10 cellular contexts compared by ENCODE assay signal in genomic region chr19:48418317-48419064, GRCh38. TPM values are rescaled to one million over a fixed set of nuclear protein-coding genes. Genes with fewer than 3 reads are reported as not detected.
DNase-seq lines count a peak whose midpoint lies in the region; ATAC-seq and TF ChIP-seq lines count a peak whose summit lies in the region.
"Had no signal": no experiment of that assay in that cellular context is flagged by ENCODE, and none has a peak within 500 bp of the region (broad histone marks: within the 10 kb centered on the region; RNA-seq: fewer than 3 reads in every experiment).

No MANE protein-coding gene starts in this region.

- H3K9me3 ChIP-seq in osteoblast (ENCODE audit: low read depth, low read length) = no peaks in the 10 kb centered on the region
- H3K9me3 ChIP-seq: Peyer's patch had no signal

- H3K4me2 ChIP-seq in osteoblast (ENCODE audit: insufficient read depth, low read length) = no peak overlapping the region

- no peaks in the 10 kb centered on the region for H3K36me3 Mint-ChIP-seq in activated CD4-positive, alpha-beta T cell treated with anti-CD3 and anti-CD28 coated beads, Interleukin-2, amount 10 ng/mL, durations not matched to agents 7 days and 5 days (ENCODE audit: low read depth)

- H3K27ac ChIP-seq in osteoblast (ENCODE audit: low read depth, low read length) = no peak overlapping the region
- H3K27ac ChIP-seq: C4-2B, Peyer's patch had no signal

- peak overlapping the region; percentile 71 for H3K27ac Mint-ChIP-seq in activated CD4-positive, alpha-beta T cell treated with anti-CD3 and anti-CD28 coated beads, Interleukin-2, amount 10 ng/mL, durations not matched to agents 7 days and 5 days

- H2AFZ ChIP-seq in osteoblast (ENCODE audit: low read length) = peak overlapping the region; percentile 1

- H3K27me3 Mint-ChIP-seq in activated CD4-positive, alpha-beta T cell treated with anti-CD3 and anti-CD28 coated beads, Interleukin-2, amount 10 ng/mL, durations not matched to agents 7 days and 5 days = peaks cover 30% of the 10 kb centered on the region

- no peak for DNase-seq in activated CD4-positive, alpha-beta T cell treated with anti-CD3 and anti-CD28 coated beads, Interleukin-2, amount 10 ng/mL, durations not matched to agents 7 days and 5 days
- DNase-seq in activated CD4-positive, alpha-beta T cell treated with anti-CD3 and anti-CD28 coated beads, Interleukin-2, amount 50 U/mL, for 1 hour = no peak
- DNase-seq in NB4 (ENCODE audit: low read depth) (peak; percentile 86), amniotic epithelial cell (ENCODE audit: low read depth) (peak; percentile 82), osteoblast (ENCODE audit: insufficient read length, low spot score, missing footprints) (peak; percentile 67), NAMALWA (ENCODE audit: low spot score) (no peak)

- no peaks in the 10 kb centered on the region for H3K9me3 Mint-ChIP-seq in activated CD4-positive, alpha-beta T cell treated with anti-CD3 and anti-CD28 coated beads, Interleukin-2, amount 10 ng/mL, durations not matched to agents 7 days and 5 days

- TF ChIP-seq CTCF in NB4 (IDR thresholded peaks at IDR 0.05; ENCODE audit: low read depth, low read length) = peak; percentile 54
- peak; percentile 23 for TF ChIP-seq CTCF in osteoblast (IDR thresholded peaks at IDR 0.05; ENCODE audit: extremely low read depth, low read depth, low read length)

- no peaks in the 10 kb centered on the region for H3K36me3 ChIP-seq in osteoblast (ENCODE audit: insufficient read depth, low read length)
- H3K36me3 ChIP-seq: Peyer's patch had no signal

- no peak for ATAC-seq in HG02870 (IDR thresholded peaks at IDR 0.05; ENCODE audit: unreplicated experiment)
- no peak for ATAC-seq in HG02938 (IDR thresholded peaks at IDR 0.05; ENCODE audit: unreplicated experiment)

- H3K4me1 Mint-ChIP-seq in activated CD4-positive, alpha-beta T cell treated with anti-CD3 and anti-CD28 coated beads, Interleukin-2, amount 10 ng/mL, durations not matched to agents 7 days and 5 days = peaks cover 34% of the 10 kb centered on the region

- H3K4me1 ChIP-seq in osteoblast (ENCODE audit: insufficient read depth, low read length) = peaks cover 5% of the 10 kb centered on the region

- no peaks in the 10 kb centered on the region for H3K79me2 ChIP-seq in osteoblast (ENCODE audit: insufficient read depth, low read length)

- no peak for TF ChIP-seq POLR2A in NB4 (IDR thresholded peaks at IDR 0.05; ENCODE audit: extremely low read depth, insufficient read length)

- CTCF ChIA-PET in activated CD4-positive, alpha-beta T cell treated with anti-CD3 and anti-CD28 coated beads, Interleukin-2, amount 10 ng/mL, durations not matched to agents 7 days and 5 days (lab: Charles Lee) = interaction anchor here (0.6 to 1.3 kb wide), 2 partner anchors 28 to 66 kb away, joined by 4 to 5 read pairs; partner anchors contain the start of gene KDELR1

- H3K27me3 ChIP-seq in osteoblast (ENCODE audit: insufficient read depth, low read length) = peaks cover 2% of the 10 kb centered on the region
- H3K27me3 ChIP-seq: Peyer's patch had no signal

- POLR2A ChIA-PET in activated CD4-positive, alpha-beta T cell treated with anti-CD3 and anti-CD28 coated beads, Interleukin-2, amount 10 ng/mL, durations not matched to agents 7 days and 5 days (lab: Charles Lee) = no interaction called here

- H3K4me3 ChIP-seq in NB4 (ENCODE audit: low read depth, low read length) = no peak overlapping the region
- no peak overlapping the region for H3K4me3 ChIP-seq in osteoblast (ENCODE audit: insufficient read depth, low read length)

- H3K4me3 Mint-ChIP-seq in activated CD4-positive, alpha-beta T cell treated with anti-CD3 and anti-CD28 coated beads, Interleukin-2, amount 10 ng/mL, durations not matched to agents 7 days and 5 days = peak overlapping the region; percentile 65

- no peaks in the 10 kb centered on the region for H4K20me1 ChIP-seq in osteoblast (ENCODE audit: insufficient read depth, low read length)

RNA-seq across cellular contexts. Expression of gene GRIN2D, which starts 25.0 kb away (rescaled TPM):
- total RNA-seq in activated CD4-positive, alpha-beta T cell treated with anti-CD3 and anti-CD28 coated beads, Interleukin-2, amount 10 ng/mL, durations not matched to agents 7 days and 5 days = under 1 TPM; 0.04 to 0.20 TPM
- total RNA-seq in osteoblast = under 0.01 TPM in 2 replicates

RNA-seq across cellular contexts. Expression of gene KDELR1, which starts 27.1 kb away (rescaled TPM):
- 10 to 100 TPM; 69.6 to 81.6 TPM for total RNA-seq in activated CD4-positive, alpha-beta T cell treated with anti-CD3 and anti-CD28 coated beads, Interleukin-2, amount 10 ng/mL, durations not matched to agents 7 days and 5 days
- 95.2 and 119 TPM in 2 replicates for total RNA-seq in osteoblast

RNA-seq across cellular contexts. Expression of gene GRWD1, which starts 27.3 kb away (rescaled TPM):
- 10 to 100 TPM; 31.0 to 35.2 TPM for total RNA-seq in activated CD4-positive, alpha-beta T cell treated with anti-CD3 and anti-CD28 coated beads, Interleukin-2, amount 10 ng/mL, durations not matched to agents 7 days and 5 days
- total RNA-seq in osteoblast = 23.3 and 25.0 TPM in 2 replicates

RNA-seq across cellular contexts. Expression of gene KCNJ14, which starts 36.9 kb away (rescaled TPM):
- 1 to 10 TPM in 1 of 2 experiments, under 1 TPM in 1; 0.87 to 1.0 TPM for total RNA-seq in activated CD4-positive, alpha-beta T cell treated with anti-CD3 and anti-CD28 coated beads, Interleukin-2, amount 10 ng/mL, durations not matched to agents 7 days and 5 days
- 0.59 and 0.72 TPM in 2 replicates for total RNA-seq in osteoblast

RNA-seq across cellular contexts. Expression of gene CYTH2, which starts 50.7 kb away (rescaled TPM):
- 10 to 100 TPM; 43.2 to 50.7 TPM for total RNA-seq in activated CD4-positive, alpha-beta T cell treated with anti-CD3 and anti-CD28 coated beads, Interleukin-2, amount 10 ng/mL, durations not matched to agents 7 days and 5 days
- total RNA-seq in osteoblast = 63.6 and 66.2 TPM in 2 replicates

Comparison
In these comparisons a context has a peak if more than half of its experiments do, and no peak if none do; other contexts are left out.
1. DNase-seq: peak in NB4 (single experiment), amniotic epithelial cell (single experiment) and osteoblast (single experiment); none in activated CD4-positive, alpha-beta T cell treated with anti-CD3 and anti-CD28 coated beads, Interleukin-2, amount 10 ng/mL, durations not matched to agents 7 days and 5 days (single experiment), activated CD4-positive, alpha-beta T cell treated with anti-CD3 and anti-CD28 coated beads, Interleukin-2, amount 50 U/mL, for 1 hour (single experiment) and NAMALWA (single experiment).